ENCODE assay signal across 1 cellular context in the genomic region with DNA sequence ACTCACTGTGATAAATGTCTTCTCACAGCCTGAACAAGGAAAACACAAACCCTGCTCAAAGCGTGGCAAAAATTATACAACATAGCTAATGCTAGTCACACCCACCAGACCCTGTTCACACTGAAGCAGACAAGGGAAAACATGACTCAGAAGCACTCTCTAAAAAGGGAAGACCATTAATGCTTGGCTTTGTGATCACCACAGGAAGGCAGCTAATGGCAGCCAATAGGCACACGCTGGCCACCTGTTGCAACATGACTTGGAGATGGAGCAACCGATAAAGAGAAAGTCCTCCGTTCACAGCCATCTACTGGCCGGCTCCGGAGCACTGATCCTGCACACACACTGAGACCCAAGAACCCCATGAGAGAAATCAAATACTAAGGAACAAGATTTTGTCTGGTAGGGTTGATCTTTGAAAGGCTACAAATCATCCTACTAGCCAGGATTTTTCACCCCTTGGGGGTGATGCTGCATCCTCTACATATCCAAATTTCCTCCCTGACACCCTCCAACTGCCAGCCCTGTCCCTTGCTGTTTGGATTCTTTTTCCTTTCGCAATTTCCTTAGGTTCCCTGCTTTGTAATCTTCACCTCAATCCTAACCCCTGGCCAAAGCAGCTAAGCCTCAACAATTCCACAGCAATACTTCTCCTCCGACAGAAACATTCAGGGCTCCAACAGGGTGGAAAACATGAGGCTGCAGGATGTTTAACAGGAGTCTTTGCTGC.
A peak's percentile ranks its signal among the peaks of the same experiment; 100 is the strongest.
TF ChIP-seq lines count a peak whose summit lies in the region.

No MANE protein-coding gene starts in this region.

TF ChIP-seq in K562, 482 proteins besides CTCF, POLR2A, EP300 and RAD21 (continued from another document and continues in another):
- TF ChIP-seq, protein P1, sequence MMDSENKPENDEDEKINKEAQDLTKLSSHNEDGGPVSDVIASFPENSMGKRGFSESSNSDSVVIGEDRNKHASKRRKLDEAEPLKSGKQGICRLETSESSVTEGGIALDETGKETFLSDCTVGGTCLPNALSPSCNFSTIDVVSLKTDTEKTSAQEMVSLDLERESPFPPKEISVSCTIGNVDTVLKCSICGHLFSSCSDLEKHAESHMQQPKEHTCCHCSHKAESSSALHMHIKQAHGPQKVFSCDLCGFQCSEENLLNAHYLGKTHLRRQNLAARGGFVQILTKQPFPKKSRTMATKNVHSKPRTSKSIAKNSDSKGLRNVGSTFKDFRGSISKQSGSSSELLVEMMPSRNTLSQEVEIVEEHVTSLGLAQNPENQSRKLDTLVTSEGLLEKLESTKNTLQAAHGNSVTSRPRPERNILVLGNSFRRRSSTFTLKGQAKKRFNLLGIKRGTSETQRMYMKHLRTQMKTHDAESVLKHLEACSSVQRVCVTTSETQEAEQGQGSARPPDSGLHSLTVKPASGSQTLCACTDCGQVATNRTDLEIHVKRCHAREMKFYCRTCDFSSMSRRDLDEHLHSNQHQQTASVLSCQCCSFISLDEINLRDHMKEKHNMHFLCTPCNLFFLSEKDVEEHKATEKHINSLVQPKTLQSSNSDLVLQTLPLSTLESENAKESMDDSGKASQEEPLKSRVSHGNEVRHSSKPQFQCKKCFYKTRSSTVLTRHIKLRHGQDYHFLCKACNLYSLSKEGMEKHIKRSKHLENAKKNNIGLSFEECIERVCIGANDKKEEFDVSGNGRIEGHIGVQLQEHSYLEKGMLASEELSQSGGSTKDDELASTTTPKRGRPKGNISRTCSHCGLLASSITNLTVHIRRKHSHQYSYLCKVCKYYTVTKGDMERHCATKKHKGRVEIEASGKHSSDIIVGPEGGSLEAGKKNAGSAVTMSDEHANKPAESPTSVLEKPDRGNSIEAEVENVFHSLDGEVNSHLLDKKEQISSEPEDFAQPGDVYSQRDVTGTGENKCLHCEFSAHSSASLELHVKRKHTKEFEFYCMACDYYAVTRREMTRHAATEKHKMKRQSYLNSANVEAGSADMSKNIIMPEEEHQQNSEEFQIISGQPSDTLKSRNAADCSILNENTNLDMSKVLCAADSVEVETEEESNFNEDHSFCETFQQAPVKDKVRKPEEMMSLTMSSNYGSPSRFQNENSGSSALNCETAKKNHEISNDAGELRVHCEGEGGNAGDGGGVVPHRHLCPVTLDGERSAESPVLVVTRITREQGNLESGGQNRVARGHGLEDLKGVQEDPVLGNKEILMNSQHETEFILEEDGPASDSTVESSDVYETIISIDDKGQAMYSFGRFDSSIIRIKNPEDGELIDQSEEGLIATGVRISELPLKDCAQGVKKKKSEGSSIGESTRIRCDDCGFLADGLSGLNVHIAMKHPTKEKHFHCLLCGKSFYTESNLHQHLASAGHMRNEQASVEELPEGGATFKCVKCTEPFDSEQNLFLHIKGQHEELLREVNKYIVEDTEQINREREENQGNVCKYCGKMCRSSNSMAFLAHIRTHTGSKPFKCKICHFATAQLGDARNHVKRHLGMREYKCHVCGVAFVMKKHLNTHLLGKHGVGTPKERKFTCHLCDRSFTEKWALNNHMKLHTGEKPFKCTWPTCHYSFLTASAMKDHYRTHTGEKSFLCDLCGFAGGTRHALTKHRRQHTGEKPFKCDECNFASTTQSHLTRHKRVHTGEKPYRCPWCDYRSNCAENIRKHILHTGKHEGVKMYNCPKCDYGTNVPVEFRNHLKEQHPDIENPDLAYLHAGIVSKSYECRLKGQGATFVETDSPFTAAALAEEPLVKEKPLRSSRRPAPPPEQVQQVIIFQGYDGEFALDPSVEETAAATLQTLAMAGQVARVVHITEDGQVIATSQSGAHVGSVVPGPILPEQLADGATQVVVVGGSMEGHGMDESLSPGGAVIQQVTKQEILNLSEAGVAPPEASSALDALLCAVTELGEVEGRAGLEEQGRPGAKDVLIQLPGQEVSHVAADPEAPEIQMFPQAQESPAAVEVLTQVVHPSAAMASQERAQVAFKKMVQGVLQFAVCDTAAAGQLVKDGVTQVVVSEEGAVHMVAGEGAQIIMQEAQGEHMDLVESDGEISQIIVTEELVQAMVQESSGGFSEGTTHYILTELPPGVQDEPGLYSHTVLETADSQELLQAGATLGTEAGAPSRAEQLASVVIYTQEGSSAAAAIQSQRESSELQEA (IDR thresholded peaks at IDR 0.05; ENCODE audit: low read depth), result no peak
- no peak for TF ChIP-seq ZNF282 (CRISPR knock-in tag; IDR thresholded peaks at IDR 0.05)
- TF ChIP-seq, protein P2, sequence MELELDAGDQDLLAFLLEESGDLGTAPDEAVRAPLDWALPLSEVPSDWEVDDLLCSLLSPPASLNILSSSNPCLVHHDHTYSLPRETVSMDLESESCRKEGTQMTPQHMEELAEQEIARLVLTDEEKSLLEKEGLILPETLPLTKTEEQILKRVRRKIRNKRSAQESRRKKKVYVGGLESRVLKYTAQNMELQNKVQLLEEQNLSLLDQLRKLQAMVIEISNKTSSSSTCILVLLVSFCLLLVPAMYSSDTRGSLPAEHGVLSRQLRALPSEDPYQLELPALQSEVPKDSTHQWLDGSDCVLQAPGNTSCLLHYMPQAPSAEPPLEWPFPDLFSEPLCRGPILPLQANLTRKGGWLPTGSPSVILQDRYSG (tag; conservative IDR thresholded peaks at IDR 0.05; ENCODE audit: low read depth), result no peak
- no peak for TF ChIP-seq HMG20A (CRISPR knock-in tag; conservative IDR thresholded peaks at IDR 0.05)
- 0 out of 4 replicates have a peak, but pooled peaks of 1 of the 2 experiments have one; percentile 35 for TF ChIP-seq ARNT (IDR thresholded peaks at IDR 0.05)
- peak; percentile 73 for TF ChIP-seq MEF2D (tag; conservative IDR thresholded peaks at IDR 0.05; ENCODE audit: low read depth)
- TF ChIP-seq SRF (CRISPR knock-in tag; IDR thresholded peaks at IDR 0.05), result peak in 1 of 2 experiments; percentile 34; a peak in 1 of 4 replicates
- TF ChIP-seq DPF2 (IDR thresholded peaks at IDR 0.05), result peak; percentile 82
- peak; percentile 90 for TF ChIP-seq L3MBTL2 (IDR thresholded peaks at IDR 0.05)
- TF ChIP-seq GABPB2 (CRISPR knock-in tag; conservative IDR thresholded peaks at IDR 0.05), result no peak
- TF ChIP-seq TSC22D4 (tag; IDR thresholded peaks at IDR 0.05), result no peak
- TF ChIP-seq, protein P3, sequence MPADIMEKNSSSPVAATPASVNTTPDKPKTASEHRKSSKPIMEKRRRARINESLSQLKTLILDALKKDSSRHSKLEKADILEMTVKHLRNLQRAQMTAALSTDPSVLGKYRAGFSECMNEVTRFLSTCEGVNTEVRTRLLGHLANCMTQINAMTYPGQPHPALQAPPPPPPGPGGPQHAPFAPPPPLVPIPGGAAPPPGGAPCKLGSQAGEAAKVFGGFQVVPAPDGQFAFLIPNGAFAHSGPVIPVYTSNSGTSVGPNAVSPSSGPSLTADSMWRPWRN (IDR thresholded peaks at IDR 0.05; ENCODE audit: low read depth), result peak; percentile 71
- TF ChIP-seq, protein P4, sequence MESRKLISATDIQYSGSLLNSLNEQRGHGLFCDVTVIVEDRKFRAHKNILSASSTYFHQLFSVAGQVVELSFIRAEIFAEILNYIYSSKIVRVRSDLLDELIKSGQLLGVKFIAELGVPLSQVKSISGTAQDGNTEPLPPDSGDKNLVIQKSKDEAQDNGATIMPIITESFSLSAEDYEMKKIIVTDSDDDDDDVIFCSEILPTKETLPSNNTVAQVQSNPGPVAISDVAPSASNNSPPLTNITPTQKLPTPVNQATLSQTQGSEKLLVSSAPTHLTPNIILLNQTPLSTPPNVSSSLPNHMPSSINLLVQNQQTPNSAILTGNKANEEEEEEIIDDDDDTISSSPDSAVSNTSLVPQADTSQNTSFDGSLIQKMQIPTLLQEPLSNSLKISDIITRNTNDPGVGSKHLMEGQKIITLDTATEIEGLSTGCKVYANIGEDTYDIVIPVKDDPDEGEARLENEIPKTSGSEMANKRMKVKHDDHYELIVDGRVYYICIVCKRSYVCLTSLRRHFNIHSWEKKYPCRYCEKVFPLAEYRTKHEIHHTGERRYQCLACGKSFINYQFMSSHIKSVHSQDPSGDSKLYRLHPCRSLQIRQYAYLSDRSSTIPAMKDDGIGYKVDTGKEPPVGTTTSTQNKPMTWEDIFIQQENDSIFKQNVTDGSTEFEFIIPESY (CRISPR knock-in tag; IDR thresholded peaks at IDR 0.05), result no peak
- TF ChIP-seq PHF21A (IDR thresholded peaks at IDR 0.05; ENCODE audit: borderline replicate concordance, low read depth), result peak; percentile 23; the same call in 1 of the 2 replicates
- TF ChIP-seq ZNF431 (CRISPR knock-in tag; IDR thresholded peaks at IDR 0.05), result no peak
- TF ChIP-seq ZNF77 (CRISPR knock-in tag; IDR thresholded peaks at IDR 0.05), result no peak
- no peak for TF ChIP-seq SMAD1 (IDR thresholded peaks at IDR 0.05; ENCODE audit: low read depth, low read length, partially characterized antibody)
- no peak for TF ChIP-seq ZNF316 (IDR thresholded peaks at IDR 0.05)
- peak; percentile 48 for TF ChIP-seq MYC (IDR thresholded peaks at IDR 0.05; ENCODE audit: low read depth, low read length)
- TF ChIP-seq MYC (CRISPR knock-in tag; IDR thresholded peaks at IDR 0.05; ENCODE audit: borderline replicate concordance, low read depth), result no peak
- no peak for TF ChIP-seq MECOM (CRISPR knock-in tag; IDR thresholded peaks at IDR 0.05)
- TF ChIP-seq BDP1 (IDR thresholded peaks at IDR 0.05; ENCODE audit: insufficient read depth, insufficient read length), result no peak
- TF ChIP-seq FOXK1 (CRISPR knock-in tag; IDR thresholded peaks at IDR 0.05; ENCODE audit: borderline replicate concordance), result no peak
- peak; percentile 93 for TF ChIP-seq FOSL1 (tag; conservative IDR thresholded peaks at IDR 0.05)
- TF ChIP-seq, protein P5, sequence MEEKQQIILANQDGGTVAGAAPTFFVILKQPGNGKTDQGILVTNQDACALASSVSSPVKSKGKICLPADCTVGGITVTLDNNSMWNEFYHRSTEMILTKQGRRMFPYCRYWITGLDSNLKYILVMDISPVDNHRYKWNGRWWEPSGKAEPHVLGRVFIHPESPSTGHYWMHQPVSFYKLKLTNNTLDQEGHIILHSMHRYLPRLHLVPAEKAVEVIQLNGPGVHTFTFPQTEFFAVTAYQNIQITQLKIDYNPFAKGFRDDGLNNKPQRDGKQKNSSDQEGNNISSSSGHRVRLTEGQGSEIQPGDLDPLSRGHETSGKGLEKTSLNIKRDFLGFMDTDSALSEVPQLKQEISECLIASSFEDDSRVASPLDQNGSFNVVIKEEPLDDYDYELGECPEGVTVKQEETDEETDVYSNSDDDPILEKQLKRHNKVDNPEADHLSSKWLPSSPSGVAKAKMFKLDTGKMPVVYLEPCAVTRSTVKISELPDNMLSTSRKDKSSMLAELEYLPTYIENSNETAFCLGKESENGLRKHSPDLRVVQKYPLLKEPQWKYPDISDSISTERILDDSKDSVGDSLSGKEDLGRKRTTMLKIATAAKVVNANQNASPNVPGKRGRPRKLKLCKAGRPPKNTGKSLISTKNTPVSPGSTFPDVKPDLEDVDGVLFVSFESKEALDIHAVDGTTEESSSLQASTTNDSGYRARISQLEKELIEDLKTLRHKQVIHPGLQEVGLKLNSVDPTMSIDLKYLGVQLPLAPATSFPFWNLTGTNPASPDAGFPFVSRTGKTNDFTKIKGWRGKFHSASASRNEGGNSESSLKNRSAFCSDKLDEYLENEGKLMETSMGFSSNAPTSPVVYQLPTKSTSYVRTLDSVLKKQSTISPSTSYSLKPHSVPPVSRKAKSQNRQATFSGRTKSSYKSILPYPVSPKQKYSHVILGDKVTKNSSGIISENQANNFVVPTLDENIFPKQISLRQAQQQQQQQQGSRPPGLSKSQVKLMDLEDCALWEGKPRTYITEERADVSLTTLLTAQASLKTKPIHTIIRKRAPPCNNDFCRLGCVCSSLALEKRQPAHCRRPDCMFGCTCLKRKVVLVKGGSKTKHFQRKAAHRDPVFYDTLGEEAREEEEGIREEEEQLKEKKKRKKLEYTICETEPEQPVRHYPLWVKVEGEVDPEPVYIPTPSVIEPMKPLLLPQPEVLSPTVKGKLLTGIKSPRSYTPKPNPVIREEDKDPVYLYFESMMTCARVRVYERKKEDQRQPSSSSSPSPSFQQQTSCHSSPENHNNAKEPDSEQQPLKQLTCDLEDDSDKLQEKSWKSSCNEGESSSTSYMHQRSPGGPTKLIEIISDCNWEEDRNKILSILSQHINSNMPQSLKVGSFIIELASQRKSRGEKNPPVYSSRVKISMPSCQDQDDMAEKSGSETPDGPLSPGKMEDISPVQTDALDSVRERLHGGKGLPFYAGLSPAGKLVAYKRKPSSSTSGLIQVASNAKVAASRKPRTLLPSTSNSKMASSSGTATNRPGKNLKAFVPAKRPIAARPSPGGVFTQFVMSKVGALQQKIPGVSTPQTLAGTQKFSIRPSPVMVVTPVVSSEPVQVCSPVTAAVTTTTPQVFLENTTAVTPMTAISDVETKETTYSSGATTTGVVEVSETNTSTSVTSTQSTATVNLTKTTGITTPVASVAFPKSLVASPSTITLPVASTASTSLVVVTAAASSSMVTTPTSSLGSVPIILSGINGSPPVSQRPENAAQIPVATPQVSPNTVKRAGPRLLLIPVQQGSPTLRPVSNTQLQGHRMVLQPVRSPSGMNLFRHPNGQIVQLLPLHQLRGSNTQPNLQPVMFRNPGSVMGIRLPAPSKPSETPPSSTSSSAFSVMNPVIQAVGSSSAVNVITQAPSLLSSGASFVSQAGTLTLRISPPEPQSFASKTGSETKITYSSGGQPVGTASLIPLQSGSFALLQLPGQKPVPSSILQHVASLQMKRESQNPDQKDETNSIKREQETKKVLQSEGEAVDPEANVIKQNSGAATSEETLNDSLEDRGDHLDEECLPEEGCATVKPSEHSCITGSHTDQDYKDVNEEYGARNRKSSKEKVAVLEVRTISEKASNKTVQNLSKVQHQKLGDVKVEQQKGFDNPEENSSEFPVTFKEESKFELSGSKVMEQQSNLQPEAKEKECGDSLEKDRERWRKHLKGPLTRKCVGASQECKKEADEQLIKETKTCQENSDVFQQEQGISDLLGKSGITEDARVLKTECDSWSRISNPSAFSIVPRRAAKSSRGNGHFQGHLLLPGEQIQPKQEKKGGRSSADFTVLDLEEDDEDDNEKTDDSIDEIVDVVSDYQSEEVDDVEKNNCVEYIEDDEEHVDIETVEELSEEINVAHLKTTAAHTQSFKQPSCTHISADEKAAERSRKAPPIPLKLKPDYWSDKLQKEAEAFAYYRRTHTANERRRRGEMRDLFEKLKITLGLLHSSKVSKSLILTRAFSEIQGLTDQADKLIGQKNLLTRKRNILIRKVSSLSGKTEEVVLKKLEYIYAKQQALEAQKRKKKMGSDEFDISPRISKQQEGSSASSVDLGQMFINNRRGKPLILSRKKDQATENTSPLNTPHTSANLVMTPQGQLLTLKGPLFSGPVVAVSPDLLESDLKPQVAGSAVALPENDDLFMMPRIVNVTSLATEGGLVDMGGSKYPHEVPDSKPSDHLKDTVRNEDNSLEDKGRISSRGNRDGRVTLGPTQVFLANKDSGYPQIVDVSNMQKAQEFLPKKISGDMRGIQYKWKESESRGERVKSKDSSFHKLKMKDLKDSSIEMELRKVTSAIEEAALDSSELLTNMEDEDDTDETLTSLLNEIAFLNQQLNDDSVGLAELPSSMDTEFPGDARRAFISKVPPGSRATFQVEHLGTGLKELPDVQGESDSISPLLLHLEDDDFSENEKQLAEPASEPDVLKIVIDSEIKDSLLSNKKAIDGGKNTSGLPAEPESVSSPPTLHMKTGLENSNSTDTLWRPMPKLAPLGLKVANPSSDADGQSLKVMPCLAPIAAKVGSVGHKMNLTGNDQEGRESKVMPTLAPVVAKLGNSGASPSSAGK (IDR thresholded peaks at IDR 0.05), result peak; percentile 82
- peak; percentile 29 for TF ChIP-seq GABPA (tag; conservative IDR thresholded peaks at IDR 0.05; ENCODE audit: low read depth)
- no peak for TF ChIP-seq CBFA2T2 (conservative IDR thresholded peaks at IDR 0.05)
- TF ChIP-seq MCM7 (IDR thresholded peaks at IDR 0.05), result no peak
- TF ChIP-seq SMAD2 (IDR thresholded peaks at IDR 0.05; ENCODE audit: low read depth, low read length), result no peak
- TF ChIP-seq CHD1 (IDR thresholded peaks at IDR 0.05; ENCODE audit: low read length), result no peak
- TF ChIP-seq RHOXF2B (CRISPR knock-in tag; conservative IDR thresholded peaks at IDR 0.05), result no peak
- TF ChIP-seq GTF2A2 (tag; IDR thresholded peaks at IDR 0.05), result no peak
- no peak for TF ChIP-seq MAFG (tag; conservative IDR thresholded peaks at IDR 0.05)
- TF ChIP-seq XRCC5 (IDR thresholded peaks at IDR 0.05; ENCODE audit: low read depth, low read length), result no peak
- TF ChIP-seq NBN (IDR thresholded peaks at IDR 0.05; ENCODE audit: low read depth), result 0 out of 2 replicates have a peak, but pooled peaks have one; percentile 49
- no peak for TF ChIP-seq ZNF589 (CRISPR knock-in tag; IDR thresholded peaks at IDR 0.05; ENCODE audit: low read depth)
- TF ChIP-seq RUNX1 (IDR thresholded peaks at IDR 0.05; ENCODE audit: low read depth), result no peak
